In genomic region chr4:108168672-108169562, GRCh38 we compare ENCODE assay signal across 8 cellular contexts. TPM values are rescaled to one million over a fixed set of nuclear protein-coding genes. Genes with fewer than 3 reads are reported as not detected.
DNase-seq lines count a peak whose midpoint lies in the region; ATAC-seq and TF ChIP-seq lines count a peak whose summit lies in the region.

LEF1 (minus strand) TSS chr4:108168932; CDS start chr4:108167767, 1,165 bp downstream.

- DNase-seq in A673 (ENCODE audit: low spot score) (peak; percentile 52), HK-2 (ENCODE audit: unreplicated experiment) (peak; percentile 28), astrocyte of the spinal cord (ENCODE audit: low read depth, low spot score) (peak; percentile 65), immature natural killer cell (peak in 2 of 3 donors; percentile 15 to 22), SIG-M5 (lab: John Stamatoyannopoulos, UW) (no peak)
- DNase-seq in stimulated activated CD4-positive, alpha-beta T cell treated with anti-CD3 and anti-CD28 coated beads, Interleukin-1b, Interleukin-23, amount 100 ng/mL, for 24 hours (ENCODE audit: low read depth in 4 of 4, low spot score in 1 of 4): peak in 3 of 4 experiments; percentile 49 to 72 (median 62)

- H3K9me3 Mint-ChIP-seq in immature natural killer cell: peaks cover 0 to 2% (median 0%) of the 10 kb centered on the region in 6 donors

- ATAC-seq in GM19043 (IDR thresholded peaks at IDR 0.05; ENCODE audit: low read depth, unreplicated experiment): peak; percentile 34

- no peaks in the 10 kb centered on the region for H3K36me3 ChIP-seq in A673 (ENCODE audit: insufficient read depth, low read length, poor library complexity, severe bottlenecking)

- peak within 1 kb of the TSS; percentile 89 to 95 (median 89) for H3K4me3 Mint-ChIP-seq in immature natural killer cell

- no peak for TF ChIP-seq CTCF in A673 (conservative IDR thresholded peaks at IDR 0.05; ENCODE audit: low read depth, low read length)
- no peak for TF ChIP-seq CTCF in astrocyte of the spinal cord (IDR thresholded peaks at IDR 0.05; ENCODE audit: low read depth, low read length)

- in situ Hi-C loops in astrocyte of the spinal cord (cut with HindIII; ENCODE audit: low sequenced_read_pairs): no loop called here

- H3K4me3 ChIP-seq in A673 (ENCODE audit: low read depth, low read length, poor library complexity, severe bottlenecking) (peak within 1 kb of the TSS; percentile 52), astrocyte of the spinal cord (ENCODE audit: low read depth, low read length) (peak within 1 kb of the TSS; percentile 63)

- peaks cover 11% of the 10 kb centered on the region for H3K4me1 ChIP-seq in A673 (ENCODE audit: insufficient read depth, low read length, poor library complexity, severe bottlenecking)

- peaks cover 99% of the 10 kb centered on the region for H3K27me3 ChIP-seq in A673 (replicated peaks; ENCODE audit: insufficient read depth, low read depth, low read length, poor library complexity)

- intact Hi-C loops in A673 (cut with micrococcal nuclease; ENCODE audit: unreplicated experiment): no loop called here
- intact Hi-C loops in T-helper 1 cell treated with Interleukin-12 subunit alpha and Interleukin-12 subunit beta and Interleukin-4 antibody, amounts not matched to agents 30 ng/mL and 1 ng/mL, for 36 hours (cut with micrococcal nuclease): loop anchor here (1.0 to 10.0 kb wide), 7 partner anchors 344 to 1648 kb away; partner anchors contain the start of genes GAR1, MCUB, PAPSS1 and SEC24B

- H3K36me3 Mint-ChIP-seq in immature natural killer cell: no peaks in the 10 kb centered on the region

- POLR2A ChIA-PET in A673 (lab: Charles Lee; ENCODE audit: low non-redundant PET): no interaction called here

- peaks cover 54 to 73% of the 10 kb centered on the region in 2 donors for H3K4me1 Mint-ChIP-seq in immature natural killer cell

- H3K27ac ChIP-seq in A673 (ENCODE audit: low read depth, low read length, poor library complexity, severe bottlenecking): no peak within 1 kb of the TSS

- no TSS peak for BruUV-seq in A673 (replicated peaks; lab: Mats Ljungman, UMichigan)

- H3K27me3 Mint-ChIP-seq in immature natural killer cell (ENCODE audit: low read depth in 3 of 3): peaks cover 35 to 37% (median 35%) of the 10 kb centered on the region in 3 donors

- CTCF ChIA-PET in A673 (lab: Charles Lee): interaction anchor here (0.6 kb wide), 1 partner anchor 178 kb away, joined by 4 read pairs; no protein-coding TSS in a partner anchor

- no peak within 1 kb of the TSS for H3K27ac Mint-ChIP-seq in immature natural killer cell

- H3K9me3 ChIP-seq in A673 (ENCODE audit: low read depth, low read length, poor library complexity, severe bottlenecking): no peaks in the 10 kb centered on the region

RNA-seq across cellular contexts. Expression of gene LEF1, which starts in this region (rescaled TPM):
- total RNA-seq in A673 (2021): 2.5 and 2.7 TPM in 2 replicates
- total RNA-seq in T-helper 1 cell treated with Interleukin-12 subunit alpha and Interleukin-12 subunit beta and Interleukin-4 antibody, amounts not matched to agents 30 ng/mL and 1 ng/mL, for 36 hours: 207 and 215 TPM in 2 replicates
- polyA plus RNA-seq in immature natural killer cell: 10 to 100 TPM; 16.7 to 29.7 (median 28.7) TPM

Comparison
In these comparisons a context has a peak if more than half of its experiments do, and no peak if none do; other contexts are left out.
1. RNA of gene LEF1 (total RNA-seq): 207 to 215 TPM in T-helper 1 cell treated with Interleukin-12 subunit alpha and Interleukin-12 subunit beta and Interleukin-4 antibody, amounts not matched to agents 30 ng/mL and 1 ng/mL, for 36 hours; 2.5 to 2.7 TPM in A673; every median in the first group is over 10 times any median in the second.